In the genomic region with DNA sequence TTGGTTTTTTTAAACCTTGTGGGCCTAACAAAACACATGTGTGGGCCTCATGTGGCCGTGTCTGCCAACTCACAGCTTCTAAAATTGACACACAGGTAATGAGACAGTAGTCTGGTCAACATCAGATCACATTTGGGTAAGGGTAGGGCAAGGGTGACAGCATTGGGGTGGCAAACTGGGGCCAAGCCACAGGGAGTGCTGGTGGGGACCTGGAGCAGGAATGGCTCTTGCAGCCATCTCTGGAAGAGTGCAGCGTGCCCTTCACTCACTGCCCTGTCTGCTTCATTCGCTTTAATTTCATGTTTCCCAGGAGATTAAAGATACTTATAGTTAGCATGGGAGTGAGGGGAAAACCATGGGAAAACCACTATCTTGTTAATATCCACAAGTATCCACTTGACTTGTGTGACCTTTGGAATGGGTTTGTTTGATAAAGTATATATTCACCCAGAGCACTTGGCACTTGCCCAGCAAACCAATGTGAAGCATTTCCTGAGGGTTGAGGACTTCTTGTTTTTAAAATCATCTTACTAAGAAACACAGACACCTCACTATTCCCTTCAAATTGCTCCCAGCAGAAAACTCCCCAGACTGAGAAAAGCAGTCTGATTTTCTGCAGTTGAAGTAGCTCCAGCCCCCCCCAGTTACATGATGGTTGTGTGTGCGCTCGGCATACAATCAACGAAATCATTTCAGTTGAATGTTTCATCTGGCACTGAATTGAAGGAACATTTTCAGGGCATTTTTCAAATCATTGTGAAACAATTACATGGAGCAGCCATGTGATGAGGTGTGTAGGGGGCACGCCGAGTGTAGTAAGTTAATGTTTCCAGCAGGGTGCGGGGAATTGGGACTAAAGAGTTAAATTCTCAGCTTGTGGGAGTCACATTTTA, we compare ENCODE assay signal across 1 cellular context.
TF ChIP-seq lines count a peak whose summit lies in the region.

No MANE protein-coding gene starts in this region.

TF ChIP-seq in HepG2, 621 proteins besides CTCF, POLR2A, EP300 and RAD21 (continued from another document and continues in another):
- TF ChIP-seq, protein P1, sequence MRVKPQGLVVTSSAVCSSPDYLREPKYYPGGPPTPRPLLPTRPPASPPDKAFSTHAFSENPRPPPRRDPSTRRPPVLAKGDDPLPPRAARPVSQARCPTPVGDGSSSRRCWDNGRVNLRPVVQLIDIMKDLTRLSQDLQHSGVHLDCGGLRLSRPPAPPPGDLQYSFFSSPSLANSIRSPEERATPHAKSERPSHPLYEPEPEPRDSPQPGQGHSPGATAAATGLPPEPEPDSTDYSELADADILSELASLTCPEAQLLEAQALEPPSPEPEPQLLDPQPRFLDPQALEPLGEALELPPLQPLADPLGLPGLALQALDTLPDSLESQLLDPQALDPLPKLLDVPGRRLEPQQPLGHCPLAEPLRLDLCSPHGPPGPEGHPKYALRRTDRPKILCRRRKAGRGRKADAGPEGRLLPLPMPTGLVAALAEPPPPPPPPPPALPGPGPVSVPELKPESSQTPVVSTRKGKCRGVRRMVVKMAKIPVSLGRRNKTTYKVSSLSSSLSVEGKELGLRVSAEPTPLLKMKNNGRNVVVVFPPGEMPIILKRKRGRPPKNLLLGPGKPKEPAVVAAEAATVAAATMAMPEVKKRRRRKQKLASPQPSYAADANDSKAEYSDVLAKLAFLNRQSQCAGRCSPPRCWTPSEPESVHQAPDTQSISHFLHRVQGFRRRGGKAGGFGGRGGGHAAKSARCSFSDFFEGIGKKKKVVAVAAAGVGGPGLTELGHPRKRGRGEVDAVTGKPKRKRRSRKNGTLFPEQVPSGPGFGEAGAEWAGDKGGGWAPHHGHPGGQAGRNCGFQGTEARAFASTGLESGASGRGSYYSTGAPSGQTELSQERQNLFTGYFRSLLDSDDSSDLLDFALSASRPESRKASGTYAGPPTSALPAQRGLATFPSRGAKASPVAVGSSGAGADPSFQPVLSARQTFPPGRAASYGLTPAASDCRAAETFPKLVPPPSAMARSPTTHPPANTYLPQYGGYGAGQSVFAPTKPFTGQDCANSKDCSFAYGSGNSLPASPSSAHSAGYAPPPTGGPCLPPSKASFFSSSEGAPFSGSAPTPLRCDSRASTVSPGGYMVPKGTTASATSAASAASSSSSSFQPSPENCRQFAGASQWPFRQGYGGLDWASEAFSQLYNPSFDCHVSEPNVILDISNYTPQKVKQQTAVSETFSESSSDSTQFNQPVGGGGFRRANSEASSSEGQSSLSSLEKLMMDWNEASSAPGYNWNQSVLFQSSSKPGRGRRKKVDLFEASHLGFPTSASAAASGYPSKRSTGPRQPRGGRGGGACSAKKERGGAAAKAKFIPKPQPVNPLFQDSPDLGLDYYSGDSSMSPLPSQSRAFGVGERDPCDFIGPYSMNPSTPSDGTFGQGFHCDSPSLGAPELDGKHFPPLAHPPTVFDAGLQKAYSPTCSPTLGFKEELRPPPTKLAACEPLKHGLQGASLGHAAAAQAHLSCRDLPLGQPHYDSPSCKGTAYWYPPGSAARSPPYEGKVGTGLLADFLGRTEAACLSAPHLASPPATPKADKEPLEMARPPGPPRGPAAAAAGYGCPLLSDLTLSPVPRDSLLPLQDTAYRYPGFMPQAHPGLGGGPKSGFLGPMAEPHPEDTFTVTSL (CRISPR knock-in tag; IDR thresholded peaks at IDR 0.05; ENCODE audit: borderline replicate concordance), result peak; percentile 22; the same call in 1 of the 2 replicates
- TF ChIP-seq ZFP36L1 (CRISPR knock-in tag; IDR thresholded peaks at IDR 0.05) (no peak), NONO (IDR thresholded peaks at IDR 0.05) (no peak), NONO (CRISPR knock-in tag; conservative IDR thresholded peaks at IDR 0.05) (no peak), NR2F2 (IDR thresholded peaks at IDR 0.05; ENCODE audit: borderline replicate concordance, low read depth) (peak; percentile 49; the same call in 1 of the 2 replicates), SPEN (CRISPR knock-in tag; IDR thresholded peaks at IDR 0.05; ENCODE audit: low read depth) (0 out of 2 replicates have a peak, but pooled peaks have one; percentile 10), SALL1 (CRISPR knock-in tag; IDR thresholded peaks at IDR 0.05) (peak; percentile 19; the same call in 1 of the 2 replicates), ZNF12 (CRISPR knock-in tag; IDR thresholded peaks at IDR 0.05) (no peak; the same call in 1 of the 2 replicates), CBX5 (CRISPR knock-in tag; IDR thresholded peaks at IDR 0.05; ENCODE audit: borderline replicate concordance) (no peak), HNF4A (CRISPR knock-in tag; IDR thresholded peaks at IDR 0.05) (peak; percentile 21), HNRNPL (IDR thresholded peaks at IDR 0.05; ENCODE audit: low read depth, low read length) (0 out of 2 replicates have a peak, but pooled peaks have one; percentile 23), BRD4 (CRISPR knock-in tag; IDR thresholded peaks at IDR 0.05) (no peak), DMAP1 (CRISPR knock-in tag; IDR thresholded peaks at IDR 0.05) (no peak), ATRX (CRISPR knock-in tag; IDR thresholded peaks at IDR 0.05; ENCODE audit: borderline replicate concordance) (no peak), RXRB (CRISPR knock-in tag; IDR thresholded peaks at IDR 0.05; ENCODE audit: borderline replicate concordance) (0 out of 2 replicates have a peak, but pooled peaks have one; percentile 13), FOXA3 (CRISPR knock-in tag; IDR thresholded peaks at IDR 0.05) (peak; percentile 58; the same call in 1 of the 2 replicates), RARA (CRISPR knock-in tag; IDR thresholded peaks at IDR 0.05) (peak; percentile 47; the same call in 1 of the 2 replicates), SOX13 (IDR thresholded peaks at IDR 0.05) (no peak), SOX13 (CRISPR knock-in tag; conservative IDR thresholded peaks at IDR 0.05 in 1 of 2, IDR thresholded peaks at IDR 0.05 in 1 of 2) (peak in 1 of 2 experiments; percentile 55; a peak in 2 of 4 replicates), RCOR2 (CRISPR knock-in tag; IDR thresholded peaks at IDR 0.05) (0 out of 2 replicates have a peak, but pooled peaks have one; percentile 21), XBP1 (CRISPR knock-in tag; IDR thresholded peaks at IDR 0.05) (no peak), SOX5 (CRISPR knock-in tag; IDR thresholded peaks at IDR 0.05; ENCODE audit: borderline replicate concordance) (peak; percentile 20; the same call in 1 of the 2 replicates), ZNF792 (CRISPR knock-in tag; IDR thresholded peaks at IDR 0.05) (peak; percentile 25; the same call in 1 of the 2 replicates), ZIK1 (CRISPR knock-in tag; IDR thresholded peaks at IDR 0.05; ENCODE audit: borderline replicate concordance, low read depth) (no peak), ZNF629 (CRISPR knock-in tag; conservative IDR thresholded peaks at IDR 0.05) (0 out of 2 replicates have a peak, but pooled peaks have one; percentile 22), TBX2 (CRISPR knock-in tag; IDR thresholded peaks at IDR 0.05; ENCODE audit: borderline replicate concordance) (peak; percentile 33; the same call in 1 of the 2 replicates), ZNF652 (CRISPR knock-in tag; IDR thresholded peaks at IDR 0.05; ENCODE audit: borderline replicate concordance, low read depth) (peak; percentile 90), NFIC (IDR thresholded peaks at IDR 0.05; ENCODE audit: low read length) (0 out of 2 replicates have a peak, but pooled peaks have one; percentile 50), PAWR (CRISPR knock-in tag; IDR thresholded peaks at IDR 0.05; ENCODE audit: borderline replicate concordance) (no peak), HNF4G (IDR thresholded peaks at IDR 0.05; ENCODE audit: borderline replicate concordance, low read depth, low read length) (peak; percentile 46; the same call in 1 of the 2 replicates), HNF4G (CRISPR knock-in tag; IDR thresholded peaks at IDR 0.05; ENCODE audit: borderline replicate concordance, low read depth) (no peak)
- TF ChIP-seq, protein P2, sequence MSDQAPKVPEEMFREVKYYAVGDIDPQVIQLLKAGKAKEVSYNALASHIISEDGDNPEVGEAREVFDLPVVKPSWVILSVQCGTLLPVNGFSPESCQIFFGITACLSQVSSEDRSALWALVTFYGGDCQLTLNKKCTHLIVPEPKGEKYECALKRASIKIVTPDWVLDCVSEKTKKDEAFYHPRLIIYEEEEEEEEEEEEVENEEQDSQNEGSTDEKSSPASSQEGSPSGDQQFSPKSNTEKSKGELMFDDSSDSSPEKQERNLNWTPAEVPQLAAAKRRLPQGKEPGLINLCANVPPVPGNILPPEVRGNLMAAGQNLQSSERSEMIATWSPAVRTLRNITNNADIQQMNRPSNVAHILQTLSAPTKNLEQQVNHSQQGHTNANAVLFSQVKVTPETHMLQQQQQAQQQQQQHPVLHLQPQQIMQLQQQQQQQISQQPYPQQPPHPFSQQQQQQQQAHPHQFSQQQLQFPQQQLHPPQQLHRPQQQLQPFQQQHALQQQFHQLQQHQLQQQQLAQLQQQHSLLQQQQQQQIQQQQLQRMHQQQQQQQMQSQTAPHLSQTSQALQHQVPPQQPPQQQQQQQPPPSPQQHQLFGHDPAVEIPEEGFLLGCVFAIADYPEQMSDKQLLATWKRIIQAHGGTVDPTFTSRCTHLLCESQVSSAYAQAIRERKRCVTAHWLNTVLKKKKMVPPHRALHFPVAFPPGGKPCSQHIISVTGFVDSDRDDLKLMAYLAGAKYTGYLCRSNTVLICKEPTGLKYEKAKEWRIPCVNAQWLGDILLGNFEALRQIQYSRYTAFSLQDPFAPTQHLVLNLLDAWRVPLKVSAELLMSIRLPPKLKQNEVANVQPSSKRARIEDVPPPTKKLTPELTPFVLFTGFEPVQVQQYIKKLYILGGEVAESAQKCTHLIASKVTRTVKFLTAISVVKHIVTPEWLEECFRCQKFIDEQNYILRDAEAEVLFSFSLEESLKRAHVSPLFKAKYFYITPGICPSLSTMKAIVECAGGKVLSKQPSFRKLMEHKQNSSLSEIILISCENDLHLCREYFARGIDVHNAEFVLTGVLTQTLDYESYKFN (CRISPR knock-in tag; conservative IDR thresholded peaks at IDR 0.05), result peak; percentile 41; the same call in 1 of the 2 replicates
- TF ChIP-seq, protein P3, sequence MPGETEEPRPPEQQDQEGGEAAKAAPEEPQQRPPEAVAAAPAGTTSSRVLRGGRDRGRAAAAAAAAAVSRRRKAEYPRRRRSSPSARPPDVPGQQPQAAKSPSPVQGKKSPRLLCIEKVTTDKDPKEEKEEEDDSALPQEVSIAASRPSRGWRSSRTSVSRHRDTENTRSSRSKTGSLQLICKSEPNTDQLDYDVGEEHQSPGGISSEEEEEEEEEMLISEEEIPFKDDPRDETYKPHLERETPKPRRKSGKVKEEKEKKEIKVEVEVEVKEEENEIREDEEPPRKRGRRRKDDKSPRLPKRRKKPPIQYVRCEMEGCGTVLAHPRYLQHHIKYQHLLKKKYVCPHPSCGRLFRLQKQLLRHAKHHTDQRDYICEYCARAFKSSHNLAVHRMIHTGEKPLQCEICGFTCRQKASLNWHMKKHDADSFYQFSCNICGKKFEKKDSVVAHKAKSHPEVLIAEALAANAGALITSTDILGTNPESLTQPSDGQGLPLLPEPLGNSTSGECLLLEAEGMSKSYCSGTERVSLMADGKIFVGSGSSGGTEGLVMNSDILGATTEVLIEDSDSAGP (CRISPR knock-in tag; IDR thresholded peaks at IDR 0.05; ENCODE audit: borderline replicate concordance), result no peak; the same call in 1 of the 2 replicates
- TF ChIP-seq, protein P4, sequence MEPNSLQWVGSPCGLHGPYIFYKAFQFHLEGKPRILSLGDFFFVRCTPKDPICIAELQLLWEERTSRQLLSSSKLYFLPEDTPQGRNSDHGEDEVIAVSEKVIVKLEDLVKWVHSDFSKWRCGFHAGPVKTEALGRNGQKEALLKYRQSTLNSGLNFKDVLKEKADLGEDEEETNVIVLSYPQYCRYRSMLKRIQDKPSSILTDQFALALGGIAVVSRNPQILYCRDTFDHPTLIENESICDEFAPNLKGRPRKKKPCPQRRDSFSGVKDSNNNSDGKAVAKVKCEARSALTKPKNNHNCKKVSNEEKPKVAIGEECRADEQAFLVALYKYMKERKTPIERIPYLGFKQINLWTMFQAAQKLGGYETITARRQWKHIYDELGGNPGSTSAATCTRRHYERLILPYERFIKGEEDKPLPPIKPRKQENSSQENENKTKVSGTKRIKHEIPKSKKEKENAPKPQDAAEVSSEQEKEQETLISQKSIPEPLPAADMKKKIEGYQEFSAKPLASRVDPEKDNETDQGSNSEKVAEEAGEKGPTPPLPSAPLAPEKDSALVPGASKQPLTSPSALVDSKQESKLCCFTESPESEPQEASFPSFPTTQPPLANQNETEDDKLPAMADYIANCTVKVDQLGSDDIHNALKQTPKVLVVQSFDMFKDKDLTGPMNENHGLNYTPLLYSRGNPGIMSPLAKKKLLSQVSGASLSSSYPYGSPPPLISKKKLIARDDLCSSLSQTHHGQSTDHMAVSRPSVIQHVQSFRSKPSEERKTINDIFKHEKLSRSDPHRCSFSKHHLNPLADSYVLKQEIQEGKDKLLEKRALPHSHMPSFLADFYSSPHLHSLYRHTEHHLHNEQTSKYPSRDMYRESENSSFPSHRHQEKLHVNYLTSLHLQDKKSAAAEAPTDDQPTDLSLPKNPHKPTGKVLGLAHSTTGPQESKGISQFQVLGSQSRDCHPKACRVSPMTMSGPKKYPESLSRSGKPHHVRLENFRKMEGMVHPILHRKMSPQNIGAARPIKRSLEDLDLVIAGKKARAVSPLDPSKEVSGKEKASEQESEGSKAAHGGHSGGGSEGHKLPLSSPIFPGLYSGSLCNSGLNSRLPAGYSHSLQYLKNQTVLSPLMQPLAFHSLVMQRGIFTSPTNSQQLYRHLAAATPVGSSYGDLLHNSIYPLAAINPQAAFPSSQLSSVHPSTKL (CRISPR knock-in tag; IDR thresholded peaks at IDR 0.05), result peak; percentile 53; the same call in 1 of the 2 replicates
- TF ChIP-seq, protein P5, sequence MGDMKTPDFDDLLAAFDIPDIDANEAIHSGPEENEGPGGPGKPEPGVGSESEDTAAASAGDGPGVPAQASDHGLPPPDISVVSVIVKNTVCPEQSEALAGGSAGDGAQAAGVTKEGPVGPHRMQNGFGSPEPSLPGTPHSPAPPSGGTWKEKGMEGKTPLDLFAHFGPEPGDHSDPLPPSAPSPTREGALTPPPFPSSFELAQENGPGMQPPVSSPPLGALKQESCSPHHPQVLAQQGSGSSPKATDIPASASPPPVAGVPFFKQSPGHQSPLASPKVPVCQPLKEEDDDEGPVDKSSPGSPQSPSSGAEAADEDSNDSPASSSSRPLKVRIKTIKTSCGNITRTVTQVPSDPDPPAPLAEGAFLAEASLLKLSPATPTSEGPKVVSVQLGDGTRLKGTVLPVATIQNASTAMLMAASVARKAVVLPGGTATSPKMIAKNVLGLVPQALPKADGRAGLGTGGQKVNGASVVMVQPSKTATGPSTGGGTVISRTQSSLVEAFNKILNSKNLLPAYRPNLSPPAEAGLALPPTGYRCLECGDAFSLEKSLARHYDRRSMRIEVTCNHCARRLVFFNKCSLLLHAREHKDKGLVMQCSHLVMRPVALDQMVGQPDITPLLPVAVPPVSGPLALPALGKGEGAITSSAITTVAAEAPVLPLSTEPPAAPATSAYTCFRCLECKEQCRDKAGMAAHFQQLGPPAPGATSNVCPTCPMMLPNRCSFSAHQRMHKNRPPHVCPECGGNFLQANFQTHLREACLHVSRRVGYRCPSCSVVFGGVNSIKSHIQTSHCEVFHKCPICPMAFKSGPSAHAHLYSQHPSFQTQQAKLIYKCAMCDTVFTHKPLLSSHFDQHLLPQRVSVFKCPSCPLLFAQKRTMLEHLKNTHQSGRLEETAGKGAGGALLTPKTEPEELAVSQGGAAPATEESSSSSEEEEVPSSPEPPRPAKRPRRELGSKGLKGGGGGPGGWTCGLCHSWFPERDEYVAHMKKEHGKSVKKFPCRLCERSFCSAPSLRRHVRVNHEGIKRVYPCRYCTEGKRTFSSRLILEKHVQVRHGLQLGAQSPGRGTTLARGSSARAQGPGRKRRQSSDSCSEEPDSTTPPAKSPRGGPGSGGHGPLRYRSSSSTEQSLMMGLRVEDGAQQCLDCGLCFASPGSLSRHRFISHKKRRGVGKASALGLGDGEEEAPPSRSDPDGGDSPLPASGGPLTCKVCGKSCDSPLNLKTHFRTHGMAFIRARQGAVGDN (CRISPR knock-in tag; IDR thresholded peaks at IDR 0.05), result peak; percentile 59
- TF ChIP-seq, protein P6, sequence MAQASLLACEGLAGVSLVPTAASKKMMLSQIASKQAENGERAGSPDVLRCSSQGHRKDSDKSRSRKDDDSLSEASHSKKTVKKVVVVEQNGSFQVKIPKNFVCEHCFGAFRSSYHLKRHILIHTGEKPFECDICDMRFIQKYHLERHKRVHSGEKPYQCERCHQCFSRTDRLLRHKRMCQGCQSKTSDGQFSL (CRISPR knock-in tag; IDR thresholded peaks at IDR 0.05), result 0 out of 2 replicates have a peak, but pooled peaks have one; percentile 40
